ENCODE assay signal across 8 cellular contexts in the genomic region with DNA sequence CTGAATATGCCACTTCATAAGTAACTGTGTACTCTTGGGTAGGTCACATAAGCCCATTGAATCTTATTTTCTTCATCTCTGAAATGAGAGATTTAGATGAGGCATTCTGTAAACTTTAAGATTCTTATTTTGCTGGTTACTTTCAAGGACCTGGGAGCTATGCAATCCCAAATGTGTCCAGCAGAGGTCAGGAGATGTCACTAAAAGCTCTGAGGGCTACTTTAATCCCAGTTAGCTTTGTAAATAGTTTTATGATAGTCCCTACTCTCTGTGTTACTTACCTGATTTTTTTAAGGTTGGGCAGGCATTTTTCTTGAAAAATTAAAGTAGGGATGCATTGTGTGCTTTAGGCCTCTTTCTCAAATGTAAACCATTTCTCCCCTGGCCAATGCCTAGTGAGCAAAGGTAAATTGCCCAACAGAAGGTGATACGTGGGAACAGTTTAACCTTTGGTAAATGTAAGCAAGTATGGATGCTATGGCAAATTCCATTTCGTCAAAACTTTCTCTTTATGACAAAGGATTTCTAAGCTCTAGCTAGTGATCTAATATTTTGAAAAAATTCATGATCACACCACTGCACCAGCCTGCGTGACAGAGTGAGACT. TPM values are rescaled to one million over a fixed set of nuclear protein-coding genes. Genes with fewer than 3 reads are reported as not detected.
A peak's percentile ranks its signal among the peaks of the same experiment; 100 is the strongest.
DNase-seq lines count a peak whose midpoint lies in the region; ATAC-seq and TF ChIP-seq lines count a peak whose summit lies in the region.

No MANE protein-coding gene starts in this region.

- no peak overlapping the region for H3K4me3 ChIP-seq in A673 (ENCODE audit: low read depth, low read length, poor library complexity, severe bottlenecking)

- in situ Hi-C loops in GM13977 (cut with MboI; ENCODE audit: low pct_unique_long_range_greater_than_20kb, low sequenced_read_pairs, unreplicated experiment) = loop anchor here (10.0 kb wide), 2 partner anchors 108 to 368 kb away; no protein-coding TSS in a partner anchor

- no peak for ATAC-seq in GM19023 (IDR thresholded peaks at IDR 0.05; ENCODE audit: unreplicated experiment)

- no peaks in the 10 kb centered on the region for H3K9me3 ChIP-seq in A673 (ENCODE audit: low read depth, low read length, poor library complexity, severe bottlenecking)

- no peak overlapping the region for H3K27ac ChIP-seq in A673 (ENCODE audit: low read depth, low read length, poor library complexity, severe bottlenecking)

- TF ChIP-seq CTCF in A673 (conservative IDR thresholded peaks at IDR 0.05; ENCODE audit: low read depth, low read length) (peak; percentile 91), GM13977 (IDR thresholded peaks at IDR 0.05; ENCODE audit: extremely low read depth, insufficient read depth, missing control alignments) (peak; percentile 84)

- POLR2A ChIA-PET in A673 (lab: Charles Lee; ENCODE audit: low non-redundant PET) = no interaction called here

- BruUV-seq in A673 (replicated peaks; lab: Mats Ljungman, UMichigan) = no TSS peak

- DNase-seq in A673 (ENCODE audit: low spot score) (peak; percentile 71), GM13977 (ENCODE audit: low spot score) (peak; percentile 67), NCI-H226 (peak; percentile 20), left kidney (ENCODE audit: low read depth, low spot score) (peak; percentile 80)
- peak; percentile 68 for DNase-seq in activated CD4-positive, CD25-positive, alpha-beta regulatory T cell treated with anti-CD3 and anti-CD28 coated beads, Interleukin-2, amount 50 U/mL, for 16 hours (ENCODE audit: low read depth, low spot score)
- peak; percentile 43 for DNase-seq in central memory CD4-positive, alpha-beta T cell
- DNase-seq in stimulated activated CD4-positive, alpha-beta T cell treated with anti-CD3 and anti-CD28 coated beads, Interleukin-4, amount 100 ng/mL, for 48 hours (ENCODE audit: low read depth in 2 of 2) = peak; percentile 57 to 77

- no peaks in the 10 kb centered on the region for H3K36me3 ChIP-seq in A673 (ENCODE audit: insufficient read depth, low read length, poor library complexity, severe bottlenecking)

- peaks cover 2% of the 10 kb centered on the region for H3K4me1 ChIP-seq in A673 (ENCODE audit: insufficient read depth, low read length, poor library complexity, severe bottlenecking)

- CTCF ChIA-PET in A673 (lab: Charles Lee) = interaction anchor here (0.6 to 1.9 kb wide), 12 partner anchors 9 to 365 kb away, joined by 3 to 14 read pairs (median 4); partner anchors contain the start of gene WSB1

- intact Hi-C loops in A673 (cut with micrococcal nuclease; ENCODE audit: unreplicated experiment) = loop anchor here (1.0 to 10.0 kb wide), 3 partner anchors 220 to 518 kb away; partner anchors contain the start of gene KSR1

- no peaks in the 10 kb centered on the region for H3K27me3 ChIP-seq in A673 (replicated peaks; ENCODE audit: insufficient read depth, low read depth, low read length, poor library complexity)

RNA-seq across cellular contexts. Expression of gene WSB1, which starts 57.1 kb away (rescaled TPM):
- total RNA-seq in A673 (2021) = 114 and 120 TPM in 2 replicates

Comparison
In these comparisons a context has a peak if more than half of its experiments do, and no peak if none do; other contexts are left out.
1. DNase-seq: peak in every context shown above with its lines; median percentile 80 in left kidney; 71 in A673; 68 in activated CD4-positive, CD25-positive, alpha-beta regulatory T cell treated with anti-CD3 and anti-CD28 coated beads, Interleukin-2, amount 50 U/mL, for 16 hours; 67 in GM13977; 67 in stimulated activated CD4-positive, alpha-beta T cell treated with anti-CD3 and anti-CD28 coated beads, Interleukin-4, amount 100 ng/mL, for 48 hours; 43 in central memory CD4-positive, alpha-beta T cell; 20 in NCI-H226.